ENCODE assay signal across 19 cellular contexts in the genomic region with DNA sequence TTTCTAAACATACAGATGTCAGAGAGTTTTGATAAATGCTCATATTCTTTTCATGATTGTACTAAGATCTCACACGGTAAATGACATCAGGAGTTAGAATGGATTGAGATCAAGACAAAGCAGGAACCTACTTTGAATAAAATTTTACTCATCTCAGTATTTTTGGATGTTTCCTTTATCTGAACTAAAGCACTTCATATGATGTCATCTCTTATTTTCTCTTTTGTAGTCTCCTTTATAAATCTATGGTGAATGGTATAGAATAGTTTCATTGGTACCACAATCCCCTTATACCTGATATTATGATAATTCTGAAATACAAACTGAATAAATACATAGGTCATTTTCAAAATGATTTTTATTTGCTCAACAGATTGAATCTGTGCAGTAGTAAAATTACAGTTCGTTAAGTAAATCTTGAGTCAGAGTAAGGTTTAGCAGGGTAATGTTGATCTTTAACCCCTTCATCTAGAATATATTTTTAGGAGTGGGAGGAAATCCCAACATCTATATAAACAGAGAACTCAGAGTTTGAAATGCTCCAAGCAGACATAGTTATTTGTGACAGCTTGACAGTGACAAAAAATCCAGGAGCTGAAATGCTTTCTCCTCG.
DNase-seq lines count a peak whose midpoint lies in the region; ATAC-seq, FAIRE-seq and TF ChIP-seq lines count a peak whose summit lies in the region.
"Had no signal": no experiment of that assay in that cellular context is flagged by ENCODE, and none has a peak within 500 bp of the region (broad histone marks: within the 10 kb centered on the region; RNA-seq: fewer than 3 reads in every experiment).

No MANE protein-coding gene starts in this region.

- H3K9me3 Mint-ChIP-seq in activated CD4-positive, alpha-beta T cell treated with anti-CD3 and anti-CD28 coated beads for 36 hours (ENCODE audit: low read depth), result no peaks in the 10 kb centered on the region
- H3K9me3 Mint-ChIP-seq: CD4-positive, alpha-beta T cell; GM23338 had no signal

- peak; percentile 46 for ATAC-seq in activated CD4-positive, alpha-beta T cell treated with anti-CD3 and anti-CD28 coated beads for 36 hours
- peak; percentile 88 for ATAC-seq in PC-3
- ATAC-seq: GM23338 had no signal

- no peak for TF ChIP-seq EP300 in SK-N-SH (IDR thresholded peaks at IDR 0.05; ENCODE audit: borderline replicate concordance in 1 of 2, low read depth in 1 of 2, low read length in 1 of 2)

- H3F3A ChIP-seq in PC-3 (ENCODE audit: low read length, unreplicated experiment) (no peaks in the 10 kb centered on the region), SK-N-SH (replicated peaks; ENCODE audit: insufficient read depth) (no peaks in the 10 kb centered on the region)

- CTCF ChIA-PET in activated CD4-positive, alpha-beta T cell treated with anti-CD3 and anti-CD28 coated beads for 36 hours (lab: Charles Lee), result no interaction called here
- CTCF ChIA-PET in PC-3 (lab: Charles Lee) (no interaction called here), SK-N-SH (lab: Yijun Ruan, JAX) (interaction anchor here (1.4 kb wide), 1 partner anchor 111 kb away, joined by 4 read pairs; no protein-coding TSS in a partner anchor)

- H3K9me3 ChIP-seq in PC-3 (ENCODE audit: low read length) (no peaks in the 10 kb centered on the region), SK-N-SH (no peaks in the 10 kb centered on the region)

- H3K79me2 ChIP-seq in PC-3 (ENCODE audit: low read length), result no peaks in the 10 kb centered on the region
- no peaks in the 10 kb centered on the region for H3K79me2 ChIP-seq in SK-N-SH (ENCODE audit: insufficient read depth)

- TF ChIP-seq CTCF in PC-3 (conservative IDR thresholded peaks at IDR 0.05; ENCODE audit: low read depth, low read length) (no peak), SK-N-SH (IDR thresholded peaks at IDR 0.05) (no peak)

- no peak overlapping the region for H3K4me3 Mint-ChIP-seq in activated CD4-positive, alpha-beta T cell treated with anti-CD3 and anti-CD28 coated beads for 36 hours
- H3K4me3 Mint-ChIP-seq: B cell; CD4-positive, alpha-beta T cell; GM23338 had no signal

- H3K9me2 ChIP-seq in PC-3 (replicated peaks; ENCODE audit: low read length), result no peaks in the 10 kb centered on the region
- no peaks in the 10 kb centered on the region for H3K9me2 ChIP-seq in SK-N-SH

- H3K4me3 ChIP-seq in PC-3 (ENCODE audit: low read length) (no peak overlapping the region), SK-N-SH (ENCODE audit: low read depth in 2 of 2, low read length in 1 of 2) (no peak overlapping the region)
- H3K4me3 ChIP-seq: GM23338 had no signal

- H3K9ac ChIP-seq in PC-3 (ENCODE audit: low read length), result no peak overlapping the region
- H3K9ac ChIP-seq in SK-N-SH, result no peak overlapping the region

- H3K27ac ChIP-seq in PC-3 (ENCODE audit: low read length) (0 out of 2 replicates have a peak overlapping the region, but pooled peaks have one; percentile 18), SK-N-SH (ENCODE audit: low read depth in 2 of 2, low read length in 1 of 2) (peak overlapping the region in 1 of 2 experiments; percentile 97; a peak in 2 of 4 replicates)

- FAIRE-seq in islet of Langerhans (lab: Jason Lieb, UNC), result peak; percentile 97
- FAIRE-seq: G401.6, GM12891 had no signal

- H3K4me1 ChIP-seq in PC-3 (ENCODE audit: insufficient read depth, low read length) (peaks cover 13% of the 10 kb centered on the region), SK-N-SH (ENCODE audit: control insufficient read depth in 1 of 2, insufficient read depth in 2 of 2, low read depth in 1 of 2, low read length in 1 of 2) (peaks cover 0 to 63% of the 10 kb centered on the region in 2 experiments; a peak in 2 of 4 replicates)

- DNase-seq in activated CD4-positive, alpha-beta T cell treated with anti-CD3 and anti-CD28 coated beads for 36 hours, result no peak
- DNase-seq in activated CD4-positive, alpha-beta T cell treated with anti-CD3 and anti-CD28 coated beads, Interleukin-2, amount 50 U/mL, for 1 hour, result no peak
- peak; percentile 56 for DNase-seq in PC-3
- DNase-seq in islet precursor cell, result no peak
- no peak for DNase-seq in Ammon's horn (ENCODE audit: low spot score)
- DNase-seq in SK-N-SH, result no peak
- DNase-seq: 8988T; ACHN; C1 segment of cervical spinal cord; Calu3; CD4-positive, alpha-beta T cell; DMS79; EL; H7 had no signal

- POLR2A ChIA-PET in activated CD4-positive, alpha-beta T cell treated with anti-CD3 and anti-CD28 coated beads for 36 hours (lab: Charles Lee), result no interaction called here
- POLR2A ChIA-PET in PC-3 (lab: Charles Lee; ENCODE audit: unreplicated experiment), result no interaction called here
- POLR2A ChIA-PET in SK-N-SH (lab: Yijun Ruan, JAX), result no interaction called here

- TF ChIP-seq RAD21 in SK-N-SH (IDR thresholded peaks at IDR 0.05; ENCODE audit: low read length), result no peak

- H2AFZ ChIP-seq in PC-3 (ENCODE audit: low read length) (no peak overlapping the region), SK-N-SH (ENCODE audit: low read depth) (no peak overlapping the region)
- H2AFZ ChIP-seq: GM23338 had no signal

- WGBS in SK-N-SH (ENCODE audit: low lambda C conversion rate), result 88% methylated on average over 3 of the region's 3 CpGs

- peaks cover 4% of the 10 kb centered on the region for H3K4me1 Mint-ChIP-seq in activated CD4-positive, alpha-beta T cell treated with anti-CD3 and anti-CD28 coated beads for 36 hours

- H3K4me2 ChIP-seq in PC-3 (ENCODE audit: low read length) (peak overlapping the region; percentile 46), SK-N-SH (no peak overlapping the region)
- H3K4me2 ChIP-seq: GM23338 had no signal

- H4K20me1 ChIP-seq in PC-3 (ENCODE audit: low read length) (no peaks in the 10 kb centered on the region), SK-N-SH (ENCODE audit: insufficient read depth) (no peaks in the 10 kb centered on the region)

- H3K27me3 Mint-ChIP-seq in activated CD4-positive, alpha-beta T cell treated with anti-CD3 and anti-CD28 coated beads for 36 hours, result peaks cover 11% of the 10 kb centered on the region
- H3K27me3 Mint-ChIP-seq: CD4-positive, alpha-beta T cell had no signal

- intact Hi-C loops in activated CD4-positive, alpha-beta T cell treated with anti-CD3 and anti-CD28 coated beads for 36 hours (cut with DNase I, micrococcal nuclease), result no loop called here
- intact Hi-C loops in PC-3 (cut with micrococcal nuclease), result no loop called here

- H3K27me3 ChIP-seq in PC-3 (ENCODE audit: low read length) (no peaks in the 10 kb centered on the region), SK-N-SH (ENCODE audit: insufficient read depth) (no peaks in the 10 kb centered on the region)

- no peaks in the 10 kb centered on the region for H3K36me3 ChIP-seq in PC-3 (ENCODE audit: low read depth, low read length)
- no peaks in the 10 kb centered on the region for H3K36me3 ChIP-seq in SK-N-SH (replicated peaks in 1 of 2; ENCODE audit: control insufficient read depth in 1 of 2, insufficient read depth in 2 of 2, low read length in 1 of 2)

- BruUV-seq in PC-3 (replicated peaks; lab: Mats Ljungman, UMichigan), result no TSS peak

- H3K27ac Mint-ChIP-seq in activated CD4-positive, alpha-beta T cell treated with anti-CD3 and anti-CD28 coated beads for 36 hours, result no peak overlapping the region
- H3K27ac Mint-ChIP-seq: B cell; CD4-positive, alpha-beta T cell; GM23338 had no signal

- no peaks in the 10 kb centered on the region for H3K36me3 Mint-ChIP-seq in activated CD4-positive, alpha-beta T cell treated with anti-CD3 and anti-CD28 coated beads for 36 hours (ENCODE audit: low read depth)

TF ChIP-seq in SK-N-SH, 30 proteins besides CTCF, POLR2A, EP300 and RAD21:
- TF ChIP-seq RFX5 (IDR thresholded peaks at IDR 0.05; ENCODE audit: low read length), result no peak
- TF ChIP-seq YY1 (IDR thresholded peaks at IDR 0.05; ENCODE audit: low read depth), result no peak
- no peak for TF ChIP-seq NRF1 (IDR thresholded peaks at IDR 0.05; ENCODE audit: low read depth, low read length)
- TF ChIP-seq USF1 (IDR thresholded peaks at IDR 0.05; ENCODE audit: borderline replicate concordance, low read depth), result no peak
- no peak for TF ChIP-seq FOSL2 (IDR thresholded peaks at IDR 0.05; ENCODE audit: borderline replicate concordance, low read depth)
- TF ChIP-seq FOXJ3 (CRISPR knock-in tag; IDR thresholded peaks at IDR 0.05), result no peak
- TF ChIP-seq TCF12 (IDR thresholded peaks at IDR 0.05), result no peak
- TF ChIP-seq, protein P1, sequence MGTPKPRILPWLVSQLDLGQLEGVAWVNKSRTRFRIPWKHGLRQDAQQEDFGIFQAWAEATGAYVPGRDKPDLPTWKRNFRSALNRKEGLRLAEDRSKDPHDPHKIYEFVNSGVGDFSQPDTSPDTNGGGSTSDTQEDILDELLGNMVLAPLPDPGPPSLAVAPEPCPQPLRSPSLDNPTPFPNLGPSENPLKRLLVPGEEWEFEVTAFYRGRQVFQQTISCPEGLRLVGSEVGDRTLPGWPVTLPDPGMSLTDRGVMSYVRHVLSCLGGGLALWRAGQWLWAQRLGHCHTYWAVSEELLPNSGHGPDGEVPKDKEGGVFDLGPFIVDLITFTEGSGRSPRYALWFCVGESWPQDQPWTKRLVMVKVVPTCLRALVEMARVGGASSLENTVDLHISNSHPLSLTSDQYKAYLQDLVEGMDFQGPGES (IDR thresholded peaks at IDR 0.05; ENCODE audit: low read depth, low read length), result no peak
- TF ChIP-seq GATA2 (CRISPR knock-in tag; IDR thresholded peaks at IDR 0.05), result no peak
- no peak for TF ChIP-seq NFIC (IDR thresholded peaks at IDR 0.05; ENCODE audit: borderline replicate concordance)
- no peak for TF ChIP-seq RCOR1 (IDR thresholded peaks at IDR 0.05; ENCODE audit: low read length)
- TF ChIP-seq MAX (IDR thresholded peaks at IDR 0.05; ENCODE audit: low read depth), result no peak
